In the genomic region with DNA sequence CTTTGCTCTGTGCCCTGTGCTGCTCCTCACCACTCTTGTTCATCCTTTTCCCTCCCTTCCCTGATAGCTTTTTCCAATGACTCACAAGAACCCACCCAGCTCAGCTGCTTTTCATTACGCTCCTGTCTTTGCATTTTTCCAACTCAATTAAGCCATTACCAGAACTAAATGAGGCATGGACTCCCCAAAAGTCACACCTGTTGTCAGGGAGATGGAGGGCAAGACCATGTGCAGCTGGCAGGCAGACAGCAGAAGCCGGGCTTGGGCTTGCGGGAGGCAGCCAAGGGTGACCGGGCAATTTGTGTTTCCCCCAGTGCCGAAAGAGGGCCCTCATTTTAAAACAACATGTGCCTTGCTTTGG, we compare ENCODE assay signal across 12 cellular contexts.
DNase-seq lines count a peak whose midpoint lies in the region; ATAC-seq and TF ChIP-seq lines count a peak whose summit lies in the region.
"Had no signal": no experiment of that assay in that cellular context is flagged by ENCODE, and none has a peak within 500 bp of the region (broad histone marks: within the 10 kb centered on the region; RNA-seq: fewer than 3 reads in every experiment).

No MANE protein-coding gene starts in this region.

- H3K36me3 ChIP-seq in duodenal mucosa (ENCODE audit: control insufficient read depth in 1 of 2, insufficient read depth in 2 of 2, low read length in 2 of 2) (no peaks in the 10 kb centered on the region), A673 (ENCODE audit: insufficient read depth, low read length, poor library complexity, severe bottlenecking) (no peaks in the 10 kb centered on the region)
- H3K36me3 ChIP-seq: ovary had no signal

- H3K4me1 Mint-ChIP-seq in MCF 10A (ENCODE audit: insufficient read depth, unreplicated experiment) = no peaks in the 10 kb centered on the region

- H3K9me3 ChIP-seq in duodenal mucosa (ENCODE audit: control insufficient read depth in 1 of 2, low read length in 2 of 2) = no peaks in the 10 kb centered on the region
- no peaks in the 10 kb centered on the region for H3K9me3 ChIP-seq in A673 (ENCODE audit: low read depth, low read length, poor library complexity, severe bottlenecking)

- BruUV-seq in MCF 10A (replicated peaks; lab: Mats Ljungman, UMichigan) (no TSS peak), A673 (replicated peaks; lab: Mats Ljungman, UMichigan) (no TSS peak)

- CTCF ChIA-PET in MCF 10A (lab: Yijun Ruan, JAX) = interaction anchor here (0.5 to 0.7 kb wide), 4 partner anchors 9 to 785 kb away, joined by 3 read pairs; no protein-coding TSS in a partner anchor
- CTCF ChIA-PET in A673 (lab: Charles Lee) = no interaction called here

- H3K27me3 ChIP-seq in duodenal mucosa (ENCODE audit: control insufficient read depth in 1 of 2, insufficient read depth in 2 of 2, low read length in 2 of 2) (no peaks in the 10 kb centered on the region), A673 (replicated peaks; ENCODE audit: insufficient read depth, low read depth, low read length, poor library complexity) (peaks cover 64% of the 10 kb centered on the region)
- H3K27me3 ChIP-seq: dorsolateral prefrontal cortex, ovary had no signal

- H3K27me3 Mint-ChIP-seq in MCF 10A (ENCODE audit: insufficient read depth, unreplicated experiment) = peaks cover 15% of the 10 kb centered on the region

- H3K4me1 ChIP-seq in duodenal mucosa (ENCODE audit: control insufficient read depth in 1 of 2, insufficient read depth in 2 of 2, low read length in 2 of 2) = peaks cover 3 to 4% of the 10 kb centered on the region in 2 donors
- no peaks in the 10 kb centered on the region for H3K4me1 ChIP-seq in A673 (ENCODE audit: insufficient read depth, low read length, poor library complexity, severe bottlenecking)

- H3K27ac ChIP-seq in duodenal mucosa (ENCODE audit: low read depth, low read length) = peak overlapping the region; percentile 28
- no peak overlapping the region for H3K27ac ChIP-seq in A673 (ENCODE audit: low read depth, low read length, poor library complexity, severe bottlenecking)
- H3K27ac ChIP-seq: ovary had no signal

- H3K4me3 ChIP-seq in duodenal mucosa (ENCODE audit: low read depth in 1 of 2, low read length in 2 of 2) (no peak overlapping the region), A673 (ENCODE audit: low read depth, low read length, poor library complexity, severe bottlenecking) (no peak overlapping the region)
- H3K4me3 ChIP-seq: dorsolateral prefrontal cortex, ovary had no signal

- no peaks in the 10 kb centered on the region for H3K36me3 Mint-ChIP-seq in MCF 10A (ENCODE audit: insufficient read depth, unreplicated experiment)

- no peak overlapping the region for H3K9ac ChIP-seq in duodenal mucosa (ENCODE audit: low read depth in 1 of 2, low read length in 2 of 2)

- intact Hi-C loops in Right ventricle myocardium superior (cut with DNase I) = no loop called here
- intact Hi-C loops in cardiac septum (cut with DNase I) = no loop called here
- intact Hi-C loops in MCF 10A (cut with micrococcal nuclease) = no loop called here
- intact Hi-C loops in A673 (cut with micrococcal nuclease; ENCODE audit: unreplicated experiment) = no loop called here

- no peaks in the 10 kb centered on the region for H3K9me3 Mint-ChIP-seq in MCF 10A (ENCODE audit: unreplicated experiment)

- TF ChIP-seq CTCF in MCF 10A (IDR thresholded peaks at IDR 0.05; ENCODE audit: unreplicated experiment) (no peak), A673 (conservative IDR thresholded peaks at IDR 0.05; ENCODE audit: low read depth, low read length) (no peak)

- H3K27ac Mint-ChIP-seq in MCF 10A (ENCODE audit: low read depth, unreplicated experiment) = no peak overlapping the region

- DNase-seq in Right ventricle myocardium superior = no peak
- no peak for DNase-seq in cardiac septum (ENCODE audit: low spot score)
- DNase-seq in NAMALWA (ENCODE audit: low spot score) = peak; percentile 79
- no peak for DNase-seq in MCF 10A (ENCODE audit: unreplicated experiment)
- DNase-seq in AG08396 (ENCODE audit: low spot score) = no peak
- no peak for DNase-seq in A673 (ENCODE audit: low spot score)
- DNase-seq: amniotic stem cell, dorsolateral prefrontal cortex, NCI-H2029 treated with DMSO at 0.1 percent for 48 hours, ovary had no signal

- peak; percentile 29 for ATAC-seq in Right ventricle myocardium superior (ENCODE audit: poor library complexity)
- no peak for ATAC-seq in HG03039 (IDR thresholded peaks at IDR 0.05; ENCODE audit: unreplicated experiment)

- H3K4me3 Mint-ChIP-seq in MCF 10A (ENCODE audit: unreplicated experiment) = no peak overlapping the region

- POLR2A ChIA-PET in MCF 10A (lab: Yijun Ruan, JAX) (interaction anchor here (0.7 kb wide), 1 partner anchor 266 kb away, joined by 4 read pairs; no protein-coding TSS in a partner anchor), A673 (lab: Charles Lee; ENCODE audit: low non-redundant PET) (no interaction called here)
